In the genomic region with DNA sequence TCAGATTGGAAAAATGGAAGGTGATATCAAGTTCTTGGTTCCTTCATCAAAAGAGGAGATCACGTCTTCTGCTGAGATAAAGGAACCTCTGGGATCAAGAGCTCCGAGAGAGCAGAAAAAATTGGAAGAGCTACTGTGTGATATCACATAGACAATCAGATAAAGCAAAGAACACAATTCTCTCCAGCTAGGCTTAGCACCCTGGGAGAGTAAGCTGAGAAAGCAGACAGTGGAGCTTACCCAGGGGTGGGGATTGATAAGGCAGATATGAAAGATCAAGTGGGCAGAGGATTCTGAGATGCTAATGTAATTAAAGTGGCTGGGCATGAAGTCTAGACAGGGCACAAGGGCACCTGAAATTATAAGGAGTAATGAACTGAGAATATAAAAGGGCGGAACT, we compare ENCODE assay signal across 35 cellular contexts.
"Had no signal": no experiment of that assay in that cellular context is flagged by ENCODE, and none has a peak within 500 bp of the region (broad histone marks: within the 10 kb centered on the region; RNA-seq: fewer than 3 reads in every experiment).

No MANE protein-coding gene starts in this region.

- H3K4me3 Mint-ChIP-seq: activated CD4-positive, alpha-beta memory T cell treated with anti-CD3 and anti-CD28 coated beads, Interleukin-2, amount 10 ng/mL, durations not matched to agents 7 days and 5 days; activated CD4-positive, alpha-beta T cell treated with anti-CD3 and anti-CD28 coated beads for 36 hours; activated CD4-positive, alpha-beta T cell treated with anti-CD3 and anti-CD28 coated beads, Interleukin-2, amount 10 ng/mL, durations not matched to agents 7 days and 5 days; activated CD8-positive, alpha-beta T cell treated with anti-CD3 and anti-CD28 coated beads, Interleukin-2, amount 10 ng/mL, durations not matched to agents 7 days and 5 days; activated naive CD4-positive, alpha-beta T cell treated with anti-CD3 and anti-CD28 coated beads for 36 hours; activated naive CD8-positive, alpha-beta T cell treated with anti-CD3 and anti-CD28 coated beads for 36 hours; activated T-cell treated with anti-CD3 and anti-CD28 coated beads, Interleukin-2, amount 50 U/mL, for 4 hours; activated T-cell treated with anti-CD3 and anti-CD28 coated beads, Interleukin-2, amount 50 U/mL, for 72 hours; activated T-helper 1 cell treated with anti-CD3 and anti-CD28 coated beads, Interleukin-12 subunit alpha, Interleukin-12 subunit beta, Interleukin-2, Interleukin-4 antibody, amounts not matched to agents 30 ng/mL and 10 ng/mL and 1 ng/mL, durations not matched to agents 14 hours and 24 hours and 36 hours; activated T-helper 17 cell treated with anti-CD3 and anti-CD28 coated beads, Interleukin-2, amount 50 U/mL, for 72 hours; brain; T-cell; T-helper 2 cell treated with Interferon-gamma antibody and Interleukin-4, amounts not matched to agents 5 μg/mL and 100 μg/mL, for 36 hours; WTC11 had no signal

- H3K27ac ChIP-seq: ascending aorta, breast epithelium, VCaP had no signal

- H3K36me3 Mint-ChIP-seq: activated naive CD4-positive, alpha-beta T cell treated with anti-CD3 and anti-CD28 coated beads, Interleukin-2, amount 50 U/mL, for 72 hours; activated naive CD8-positive, alpha-beta T cell treated with anti-CD3 and anti-CD28 coated beads for 36 hours; brain; T-cell; WTC11 had no signal

- H3K36me3 ChIP-seq: ascending aorta, breast epithelium had no signal

- H3K4me1 Mint-ChIP-seq: activated CD4-positive, alpha-beta memory T cell treated with anti-CD3 and anti-CD28 coated beads, Interleukin-2, amount 10 ng/mL, durations not matched to agents 7 days and 5 days; activated CD4-positive, alpha-beta T cell treated with anti-CD3 and anti-CD28 coated beads for 36 hours; activated CD4-positive, alpha-beta T cell treated with anti-CD3 and anti-CD28 coated beads, Interleukin-2, amount 10 ng/mL, durations not matched to agents 7 days and 5 days; activated naive CD8-positive, alpha-beta T cell treated with anti-CD3 and anti-CD28 coated beads for 36 hours; activated T-helper 17 cell treated with anti-CD3 and anti-CD28 coated beads, Interleukin-2, amount 50 U/mL, for 72 hours; T-cell; WTC11 had no signal

- H3K9me3 Mint-ChIP-seq: activated CD4-positive, alpha-beta memory T cell treated with anti-CD3 and anti-CD28 coated beads, Interleukin-2, amount 10 ng/mL, durations not matched to agents 7 days and 5 days; activated CD4-positive, alpha-beta T cell treated with anti-CD3 and anti-CD28 coated beads, Interleukin-2, amount 10 ng/mL, durations not matched to agents 7 days and 5 days; activated naive CD4-positive, alpha-beta T cell treated with anti-CD3 and anti-CD28 coated beads for 36 hours; activated naive CD4-positive, alpha-beta T cell treated with anti-CD3 and anti-CD28 coated beads, Interleukin-2, amount 50 U/mL, for 72 hours; activated naive CD8-positive, alpha-beta T cell treated with anti-CD3 and anti-CD28 coated beads for 36 hours; activated T-cell treated with anti-CD3 and anti-CD28 coated beads, Interleukin-2, amount 50 U/mL, for 4 hours; activated T-cell treated with anti-CD3 and anti-CD28 coated beads, Interleukin-2, amount 50 U/mL, for 72 hours; activated T-helper 1 cell treated with anti-CD3 and anti-CD28 coated beads, Interleukin-12 subunit alpha, Interleukin-12 subunit beta, Interleukin-2, Interleukin-4 antibody, amounts not matched to agents 30 ng/mL and 10 ng/mL and 1 ng/mL, durations not matched to agents 14 hours and 24 hours and 36 hours; activated T-helper 17 cell treated with anti-CD3 and anti-CD28 coated beads, Interleukin-2, amount 50 U/mL, for 72 hours; brain; T-cell; T-helper 2 cell treated with Interferon-gamma antibody and Interleukin-4, amounts not matched to agents 5 μg/mL and 100 μg/mL, for 36 hours; WTC11 had no signal

- H3K27me3 Mint-ChIP-seq: activated naive CD8-positive, alpha-beta T cell treated with anti-CD3 and anti-CD28 coated beads for 36 hours had no signal

- H3K4me3 ChIP-seq: ascending aorta, breast epithelium had no signal

- ATAC-seq: activated CD4-positive, alpha-beta T cell treated with anti-CD3 and anti-CD28 coated beads for 36 hours; activated CD4-positive, CD25-positive, alpha-beta regulatory T cell treated with anti-CD3 and anti-CD28 coated beads, Interleukin-2, amount 50 U/mL, for 24 hours; activated CD8-positive, alpha-beta T cell treated with anti-CD3 and anti-CD28 coated beads, Interleukin-2, amount 10 ng/mL, durations not matched to agents 7 days and 5 days; activated naive CD4-positive, alpha-beta T cell treated with anti-CD3 and anti-CD28 coated beads, Interleukin-2, amount 50 U/mL, for 72 hours; activated T-cell treated with anti-CD3 and anti-CD28 coated beads, Interleukin-2, amount 50 U/mL, for 4 hours; activated T-cell treated with anti-CD3 and anti-CD28 coated beads, Interleukin-2, amount 50 U/mL, for 72 hours; activated T-helper 17 cell treated with anti-CD3 and anti-CD28 coated beads, Interleukin-2, amount 50 U/mL, for 72 hours; T-cell; WTC11 had no signal

- H3K27ac Mint-ChIP-seq: activated CD4-positive, alpha-beta memory T cell treated with anti-CD3 and anti-CD28 coated beads, Interleukin-2, amount 10 ng/mL, durations not matched to agents 7 days and 5 days; activated CD4-positive, alpha-beta T cell treated with anti-CD3 and anti-CD28 coated beads for 36 hours; activated CD4-positive, alpha-beta T cell treated with anti-CD3 and anti-CD28 coated beads, Interleukin-2, amount 10 ng/mL, durations not matched to agents 7 days and 5 days; activated CD8-positive, alpha-beta T cell treated with anti-CD3 and anti-CD28 coated beads, Interleukin-2, amount 10 ng/mL, durations not matched to agents 7 days and 5 days; activated naive CD4-positive, alpha-beta T cell treated with anti-CD3 and anti-CD28 coated beads for 36 hours; activated naive CD4-positive, alpha-beta T cell treated with anti-CD3 and anti-CD28 coated beads, Interleukin-2, amount 50 U/mL, for 72 hours; activated naive CD8-positive, alpha-beta T cell treated with anti-CD3 and anti-CD28 coated beads for 36 hours; activated T-cell treated with anti-CD3 and anti-CD28 coated beads, Interleukin-2, amount 50 U/mL, for 72 hours; activated T-helper 1 cell treated with anti-CD3 and anti-CD28 coated beads, Interleukin-12 subunit alpha, Interleukin-12 subunit beta, Interleukin-2, Interleukin-4 antibody, amounts not matched to agents 30 ng/mL and 10 ng/mL and 1 ng/mL, durations not matched to agents 14 hours and 24 hours and 36 hours; activated T-helper 17 cell treated with anti-CD3 and anti-CD28 coated beads, Interleukin-2, amount 50 U/mL, for 72 hours; brain; T-cell; T-helper 2 cell treated with Interferon-gamma antibody and Interleukin-4, amounts not matched to agents 5 μg/mL and 100 μg/mL, for 36 hours; WTC11 had no signal

- H3K9me3 ChIP-seq: ascending aorta, breast epithelium had no signal

- DNase-seq: activated CD4-positive, alpha-beta memory T cell treated with anti-CD3 and anti-CD28 coated beads, Interleukin-2, amount 10 ng/mL, durations not matched to agents 7 days and 5 days; activated CD4-positive, alpha-beta T cell treated with anti-CD3 and anti-CD28 coated beads for 1 hour; activated CD4-positive, alpha-beta T cell treated with anti-CD3 and anti-CD28 coated beads for 36 hours; activated CD4-positive, alpha-beta T cell treated with anti-CD3 and anti-CD28 coated beads for 48 hours; activated CD4-positive, alpha-beta T cell treated with anti-CD3 and anti-CD28 coated beads, Interleukin-2, amount 10 ng/mL, durations not matched to agents 7 days and 5 days; activated CD4-positive, alpha-beta T cell treated with anti-CD3 and anti-CD28 coated beads, Interleukin-2, amount 50 U/mL, for 48 hours; activated CD4-positive, CD25-positive, alpha-beta regulatory T cell; activated CD8-positive, alpha-beta memory T cell treated with anti-CD3 and anti-CD28 coated beads, Interleukin-2, amount 50 U/mL, for 4 hours; activated CD8-positive, alpha-beta T cell treated with anti-CD3 and anti-CD28 coated beads, Interleukin-2, amount 10 ng/mL, durations not matched to agents 7 days and 5 days; activated effector memory CD4-positive, alpha-beta T cell treated with anti-CD3 and anti-CD28 coated beads, Interleukin-2, amount 50 U/mL, for 16 hours; activated gamma-delta T cell treated with Interleukin-2 at 50 U/mL for 16 hours; activated naive CD4-positive, alpha-beta T cell; activated naive CD4-positive, alpha-beta T cell treated with anti-CD3 and anti-CD28 coated beads for 36 hours; activated naive CD4-positive, alpha-beta T cell treated with anti-CD3 and anti-CD28 coated beads, Interleukin-2, amount 50 U/mL, for 16 hours; activated naive CD8-positive, alpha-beta T cell treated with anti-CD3 and anti-CD28 coated beads for 36 hours; activated T-cell treated with anti-CD3 and anti-CD28 coated beads for 4 hours; activated T-cell treated with anti-CD3 and anti-CD28 coated beads, Interleukin-2, amount 50 U/mL, for 1 hour; activated T-cell treated with anti-CD3 and anti-CD28 coated beads, Interleukin-2, amount 50 U/mL, for 4 hours; activated T-cell treated with anti-CD3 and anti-CD28 coated beads, Interleukin-2, amount 50 U/mL, for 72 hours; amygdala; anterior cingulate cortex; central memory CD4-positive, alpha-beta T cell; T-cell; T-helper 2 cell; T-helper 9 cell had no signal

- H3K27me3 ChIP-seq: ascending aorta, breast epithelium had no signal

- H3K4me1 ChIP-seq: ascending aorta, breast epithelium had no signal
